Comparison of ENCODE assay signal across 11 cellular contexts in genomic region chr13:20869540-20869939, GRCh38. TPM values are rescaled to one million over a fixed set of nuclear protein-coding genes. Genes with fewer than 3 reads are reported as not detected.
DNase-seq lines count a peak whose midpoint lies in the region; ATAC-seq and TF ChIP-seq lines count a peak whose summit lies in the region.
"Had no signal": no experiment of that assay in that cellular context is flagged by ENCODE, and none has a peak within 500 bp of the region (broad histone marks: within the 10 kb centered on the region; RNA-seq: fewer than 3 reads in every experiment).

No MANE protein-coding gene starts in this region.

- H3K4me3 ChIP-seq in OCI-LY7 (ENCODE audit: low read depth, low read length, poor library complexity, severe bottlenecking): no peak overlapping the region
- H3K4me3 ChIP-seq in esophagus muscularis mucosa: no peak overlapping the region
- H3K4me3 ChIP-seq in gastrocnemius medialis: no peak overlapping the region

- ATAC-seq in gastrocnemius medialis: peak in 1 of 2 donors; percentile 50
- ATAC-seq in stimulated activated naive CD8-positive, alpha-beta T cell treated with anti-CD3 and anti-CD28 coated beads, Interleukin-15, Interleukin-2, amounts not matched to agents 100 U/mL and 50 U/mL, for 24 hours: no peak
- ATAC-seq: activated naive CD8-positive, alpha-beta T cell treated with anti-CD3 and anti-CD28 coated beads, Interleukin-2, amount 50 U/mL, for 24 hours had no signal

- H3K9me2 ChIP-seq in OCI-LY7 (ENCODE audit: insufficient read depth, low read length): no peaks in the 10 kb centered on the region

- no peak for TF ChIP-seq EP300 in esophagus muscularis mucosa (IDR thresholded peaks at IDR 0.05)

- H2AFZ ChIP-seq in OCI-LY7 (ENCODE audit: low read length): no peak overlapping the region

- peaks cover 23% of the 10 kb centered on the region for H4K20me1 ChIP-seq in OCI-LY7 (ENCODE audit: insufficient read depth, low read length)

- no peaks in the 10 kb centered on the region for H3K27me3 ChIP-seq in esophagus muscularis mucosa
- no peaks in the 10 kb centered on the region for H3K27me3 ChIP-seq in gastrocnemius medialis

- CTCF ChIA-PET in OCI-LY7 (lab: Charles Lee; ENCODE audit: unreplicated experiment): no interaction called here

- no peak overlapping the region for H3K4me2 ChIP-seq in OCI-LY7 (ENCODE audit: low read length)

- H3K9me3 ChIP-seq in OCI-LY7 (ENCODE audit: low read length): no peaks in the 10 kb centered on the region
- H3K9me3 ChIP-seq in esophagus muscularis mucosa: no peaks in the 10 kb centered on the region
- no peaks in the 10 kb centered on the region for H3K9me3 ChIP-seq in gastrocnemius medialis

- 51% methylated on average over 2 of the region's 2 CpGs for WGBS in esophagus muscularis mucosa

- intact Hi-C loops in OCI-LY7 (cut with micrococcal nuclease; ENCODE audit: unreplicated experiment) (no loop called here), esophagus muscularis mucosa (cut with DNase I) (no loop called here), gastrocnemius medialis (cut with DNase I; ENCODE audit: low total_unique reads) (loop anchor here (2.0 kb wide), 1 partner anchor 157 kb away; no protein-coding TSS in a partner anchor)

- peak; percentile 11 for DNase-seq in NCI-H510A treated with DMSO at 0.1 percent for 48 hours (lab: John Stamatoyannopoulos, UW)
- DNase-seq in NCI-H510A (lab: John Stamatoyannopoulos, UW): no peak
- no peak for DNase-seq in OCI-LY7 (ENCODE audit: low spot score)
- DNase-seq in esophagus muscularis mucosa (ENCODE audit: extremely low spot score): no peak
- DNase-seq in gastrocnemius medialis: no peak
- no peak for DNase-seq in DMS114 treated with DMSO at 0.1 percent for 48 hours (lab: John Stamatoyannopoulos, UW; ENCODE audit: unreplicated experiment)
- DNase-seq in anterior cingulate cortex (lab: John Stamatoyannopoulos, UW): no peak
- DNase-seq in stimulated activated naive CD8-positive, alpha-beta T cell treated with anti-CD3 and anti-CD28 coated beads, Interleukin-15, Interleukin-2, amounts not matched to agents 100 U/mL and 50 U/mL, for 24 hours: no peak
- DNase-seq: activated CD4-positive, alpha-beta T cell treated with anti-CD3 and anti-CD28 coated beads, Interleukin-2, amount 50 U/mL, for 1 hour; activated naive CD8-positive, alpha-beta T cell treated with anti-CD3 and anti-CD28 coated beads, Interleukin-2, amount 50 U/mL, for 24 hours; KBM-7 had no signal

- TF ChIP-seq CTCF in OCI-LY7 (conservative IDR thresholded peaks at IDR 0.05; ENCODE audit: low read length) (peak; percentile 43; the same call in 1 of the 2 replicates), esophagus muscularis mucosa (IDR thresholded peaks at IDR 0.05) (peak; percentile 30 to 43 (median 39)), gastrocnemius medialis (IDR thresholded peaks at IDR 0.05 in 4 of 5, conservative IDR thresholded peaks at IDR 0.05 in 1 of 5) (peak in 3 of 5 experiments; percentile 9 to 30 (median 11))

- TF ChIP-seq POLR2A in esophagus muscularis mucosa (IDR thresholded peaks at IDR 0.05; ENCODE audit: low read depth): no peak
- TF ChIP-seq POLR2A in gastrocnemius medialis (IDR thresholded peaks at IDR 0.05): no peak

- peaks cover 99% of the 10 kb centered on the region for H3K79me2 ChIP-seq in OCI-LY7 (ENCODE audit: insufficient read depth, low read depth, low read length)

- no peaks in the 10 kb centered on the region for H3K4me1 ChIP-seq in OCI-LY7 (ENCODE audit: insufficient read depth, low read length, poor library complexity, severe bottlenecking)
- H3K4me1 ChIP-seq in esophagus muscularis mucosa: peaks cover 7 to 45% (median 35%) of the 10 kb centered on the region in 4 donors
- peaks cover 20 to 30% of the 10 kb centered on the region in 2 donors for H3K4me1 ChIP-seq in gastrocnemius medialis

- H3K36me3 ChIP-seq in OCI-LY7 (ENCODE audit: insufficient read depth, low read length) (peaks cover 46% of the 10 kb centered on the region), esophagus muscularis mucosa (no peaks in the 10 kb centered on the region), gastrocnemius medialis (no peaks in the 10 kb centered on the region)

- BruUV-seq in OCI-LY7 (replicated peaks; lab: Mats Ljungman, UMichigan): no TSS peak

- POLR2A ChIA-PET in OCI-LY7 (lab: Charles Lee): interaction anchor here (0.7 kb wide), 1 partner anchor 59 kb away, joined by 3 read pairs; no protein-coding TSS in a partner anchor

- H3K27ac ChIP-seq in OCI-LY7 (ENCODE audit: low read depth, low read length, poor library complexity, severe bottlenecking): no peak overlapping the region
- no peak overlapping the region for H3K27ac ChIP-seq in esophagus muscularis mucosa (replicated peaks in 1 of 4)
- H3K27ac ChIP-seq in gastrocnemius medialis: no peak overlapping the region

- in situ Hi-C loops in gastrocnemius medialis (cut with MboI; ENCODE audit: low sequenced_read_pairs in 4 of 4): no loop called here

RNA-seq across cellular contexts. Expression of gene XPO4, which starts 33.0 kb away (rescaled TPM):
- total RNA-seq in OCI-LY7 (2014; rRNA removed; shearing (Covaris generic)): 20.6 and 22.9 TPM in 2 replicates
- total RNA-seq in OCI-LY7 (2022): 23.4 and 26.9 TPM in 2 replicates
- 10 to 100 TPM; 12.6 to 17.3 (median 15.2) TPM for total RNA-seq in esophagus muscularis mucosa
- 10 to 100 TPM; 10.0 to 18.7 (median 14.7) TPM for total RNA-seq in gastrocnemius medialis
